22 cellular contexts compared by ENCODE assay signal in genomic region chr20:56952258-56952929, GRCh38.
DNase-seq lines count a peak whose midpoint lies in the region; ATAC-seq, FAIRE-seq and TF ChIP-seq lines count a peak whose summit lies in the region.
"Had no signal": no experiment of that assay in that cellular context is flagged by ENCODE, and none has a peak within 500 bp of the region (broad histone marks: within the 10 kb centered on the region; RNA-seq: fewer than 3 reads in every experiment).

No MANE protein-coding gene starts in this region.

- H2BK12ac ChIP-seq in H1 (ENCODE audit: low read depth, low read length): no peak overlapping the region

- TF ChIP-seq CTCF in H1 (IDR thresholded peaks at IDR 0.05; ENCODE audit: control extremely low read depth in 1 of 3, insufficient read depth in 1 of 3, low read depth in 1 of 3, low read length in 3 of 3) (no peak), neural cell (IDR thresholded peaks at IDR 0.05; ENCODE audit: poor library complexity, severe bottlenecking) (no peak), neural progenitor cell (IDR thresholded peaks at IDR 0.05) (no peak)

- no peaks in the 10 kb centered on the region for H3K9me3 ChIP-seq in GM23248 (ENCODE audit: low read depth)
- no peaks in the 10 kb centered on the region for H3K9me3 ChIP-seq in H1 (ENCODE audit: insufficient read depth in 2 of 2, low read depth in 1 of 2, low read length in 1 of 2)
- H3K9me3 ChIP-seq in neural cell (ENCODE audit: low read length): no peaks in the 10 kb centered on the region
- no peaks in the 10 kb centered on the region for H3K9me3 ChIP-seq in neural progenitor cell (ENCODE audit: low read depth)
- H3K9me3 ChIP-seq in Karpas-422 (ENCODE audit: low read length): no peaks in the 10 kb centered on the region
- H3K9me3 ChIP-seq: SJSA1 had no signal

- H3K4me3 ChIP-seq in GM23248: peak overlapping the region; percentile 52
- H3K4me3 ChIP-seq in H1 (ENCODE audit: extremely low read depth in 1 of 4, insufficient read depth in 2 of 4, low read depth in 3 of 4, low read length in 4 of 4): no peak overlapping the region
- peak overlapping the region; percentile 47 for H3K4me3 ChIP-seq in neural cell (ENCODE audit: low read length)
- H3K4me3 ChIP-seq in neural progenitor cell: no peak overlapping the region
- no peak overlapping the region for H3K4me3 ChIP-seq in Karpas-422 (ENCODE audit: low read length)
- H3K4me3 ChIP-seq: PC-9, SJSA1 had no signal

- in situ Hi-C loops in GM23248 (cut with MboI): no loop called here

- peaks cover 51% of the 10 kb centered on the region for H3K27me3 ChIP-seq in GM23248 (replicated peaks; ENCODE audit: insufficient read depth)
- peaks cover 0 to 3% (median 0%) of the 10 kb centered on the region in 4 experiments; a peak in 1 of 7 replicates for H3K27me3 ChIP-seq in H1 (replicated peaks in 1 of 4; ENCODE audit: control insufficient read depth in 3 of 4, extremely low read depth in 1 of 4, insufficient read depth in 3 of 4, low read length in 3 of 4)
- H3K27me3 ChIP-seq in neural cell (ENCODE audit: insufficient read depth, low read depth, low read length): peaks cover 21% of the 10 kb centered on the region
- peaks cover 10% of the 10 kb centered on the region for H3K27me3 ChIP-seq in neural progenitor cell
- H3K27me3 ChIP-seq in Karpas-422 (ENCODE audit: low read length): no peaks in the 10 kb centered on the region

- no peak for TF ChIP-seq RAD21 in H1 (IDR thresholded peaks at IDR 0.05 in 1 of 2, conservative IDR thresholded peaks at IDR 0.05 in 1 of 2; ENCODE audit: low read depth in 2 of 2, low read length in 2 of 2)
- TF ChIP-seq RAD21 in neural cell (conservative IDR thresholded peaks at IDR 0.05): peak; percentile 16

- H2AK5ac ChIP-seq in H1 (ENCODE audit: low read depth, low read length): no peak overlapping the region

- FAIRE-seq in H1 (lab: Jason Lieb, UNC): no peak
- FAIRE-seq: GM12892 had no signal

- peaks cover 2% of the 10 kb centered on the region for H3K36me3 Mint-ChIP-seq in neural progenitor cell
- H3K36me3 Mint-ChIP-seq: CD4-positive, CD25-positive, alpha-beta regulatory T cell had no signal

- H3K27ac ChIP-seq in GM23248: no peak overlapping the region
- no peak overlapping the region for H3K27ac ChIP-seq in H1 (ENCODE audit: low read depth, low read length)
- no peak overlapping the region for H3K27ac ChIP-seq in neural cell (ENCODE audit: low read length)
- H3K27ac ChIP-seq in neural progenitor cell: no peak overlapping the region
- H3K27ac ChIP-seq in Karpas-422 (ENCODE audit: low read length): no peak overlapping the region
- H3K27ac ChIP-seq: PC-9, SJSA1 had no signal

- H3K79me2 ChIP-seq in GM23248 (ENCODE audit: insufficient read depth): no peaks in the 10 kb centered on the region
- H3K79me2 ChIP-seq in H1 (ENCODE audit: control insufficient read depth in 1 of 2, insufficient read depth in 2 of 2, low read length in 2 of 2): no peaks in the 10 kb centered on the region
- no peaks in the 10 kb centered on the region for H3K79me2 ChIP-seq in neural cell (replicated peaks; ENCODE audit: insufficient read depth, low read length)
- no peaks in the 10 kb centered on the region for H3K79me2 ChIP-seq in neural progenitor cell (ENCODE audit: low read depth)
- no peaks in the 10 kb centered on the region for H3K79me2 ChIP-seq in Karpas-422 (ENCODE audit: low read length)

- H4K91ac ChIP-seq in H1 (replicated peaks; ENCODE audit: insufficient read length, low read length): no peak overlapping the region

- H3K23ac ChIP-seq in H1 (ENCODE audit: insufficient read length): no peak overlapping the region

- no peaks in the 10 kb centered on the region for H3K36me3 ChIP-seq in GM23248 (ENCODE audit: low read depth)
- no peaks in the 10 kb centered on the region for H3K36me3 ChIP-seq in H1 (ENCODE audit: control insufficient read depth in 2 of 4, insufficient read depth in 4 of 4, low read length in 3 of 4)
- H3K36me3 ChIP-seq in neural cell (ENCODE audit: insufficient read depth, low read length): no peaks in the 10 kb centered on the region
- H3K36me3 ChIP-seq in neural progenitor cell: no peaks in the 10 kb centered on the region
- H3K36me3 ChIP-seq in Karpas-422 (ENCODE audit: insufficient read depth, low read length): no peaks in the 10 kb centered on the region
- H3K36me3 ChIP-seq: SJSA1 had no signal

- H2AFZ ChIP-seq in GM23248 (peak overlapping the region; percentile 57; the same call in 1 of the 2 replicates), H1 (ENCODE audit: low read length) (no peak overlapping the region), neural cell (ENCODE audit: low read depth, low read length) (no peak overlapping the region), neural progenitor cell (replicated peaks) (no peak overlapping the region), Karpas-422 (ENCODE audit: low read length) (no peak overlapping the region)
- H2AFZ ChIP-seq: PC-9 had no signal

- POLR2A ChIA-PET in H1 (lab: Charles Lee; ENCODE audit: partially characterized antibody): interaction anchor here (1.2 kb wide), 1 partner anchor 11 kb away, joined by 3 read pairs; no protein-coding TSS in a partner anchor

- H3K4me3 Mint-ChIP-seq in neural progenitor cell: no peak overlapping the region
- H3K4me3 Mint-ChIP-seq: CD4-positive, CD25-positive, alpha-beta regulatory T cell; H9; HFFc6 had no signal

- H3F3A ChIP-seq in GM23248 (ENCODE audit: insufficient read depth): no peaks in the 10 kb centered on the region
- H3F3A ChIP-seq in neural cell (ENCODE audit: insufficient read depth, low read length, poor library complexity, severe bottlenecking): no peaks in the 10 kb centered on the region
- H3F3A ChIP-seq in neural progenitor cell (ENCODE audit: low read depth): peaks cover 5% of the 10 kb centered on the region

- no peak overlapping the region for H3K27ac Mint-ChIP-seq in neural progenitor cell
- H3K27ac Mint-ChIP-seq: CD4-positive, CD25-positive, alpha-beta regulatory T cell; HFFc6 had no signal

- no peak overlapping the region for H3K4ac ChIP-seq in H1 (replicated peaks; ENCODE audit: insufficient read length, low read depth, low read length)

- no peak overlapping the region for H4K5ac ChIP-seq in H1 (ENCODE audit: insufficient read length, low read depth, low read length)

- peaks cover 67% of the 10 kb centered on the region for H3K27me3 Mint-ChIP-seq in neural progenitor cell (ENCODE audit: insufficient read depth, low read depth)

- H2BK15ac ChIP-seq in H1 (ENCODE audit: low read length): no peak overlapping the region

- no peak overlapping the region for H3K56ac ChIP-seq in H1 (replicated peaks; ENCODE audit: insufficient read length, low read depth, low read length)

- peaks cover 4% of the 10 kb centered on the region for H3K9me3 Mint-ChIP-seq in neural progenitor cell
- H3K9me3 Mint-ChIP-seq: CD4-positive, CD25-positive, alpha-beta regulatory T cell; H9; HFFc6 had no signal

- H3K9me2 ChIP-seq in GM23248 (ENCODE audit: insufficient read depth) (no peaks in the 10 kb centered on the region), neural cell (ENCODE audit: insufficient read depth, low read length) (no peaks in the 10 kb centered on the region), Karpas-422 (replicated peaks; ENCODE audit: insufficient read depth, low read length) (no peaks in the 10 kb centered on the region)

- peak overlapping the region; percentile 74; the same call in 1 of the 2 replicates for H2BK20ac ChIP-seq in H1 (ENCODE audit: low read length)

- WGBS in GM23248 (ENCODE audit: low coverage in 1 of 2, low lambda C conversion rate in 2 of 2, missing lambda C conversion rate in 2 of 2), 2 experiments: 4 to 5% methylated on average over 16 of the region's 16 CpGs
- 83% methylated on average over 16 of the region's 16 CpGs; no CpG with 5 or more reads in 1 of the 2 experiments for WGBS in H1 (ENCODE audit: extremely low coverage in 1 of 2, insufficient coverage in 1 of 2, insufficient read length in 1 of 2, insufficient replicate concordance in 2 of 2, low coverage in 1 of 2, low lambda C conversion rate in 2 of 2, missing lambda C conversion rate in 1 of 2), 2 experiments

- no peak for TF ChIP-seq EP300 in H1 (IDR thresholded peaks at IDR 0.05; ENCODE audit: borderline replicate concordance in 1 of 2, low read depth in 2 of 2, low read length in 2 of 2)
- peak; percentile 75 for TF ChIP-seq EP300 in neural cell (conservative IDR thresholded peaks at IDR 0.05; ENCODE audit: poor library complexity, severe bottlenecking)

- no peaks in the 10 kb centered on the region for H3K23me2 ChIP-seq in H1 (ENCODE audit: low read depth, low read length)

- H2BK120ac ChIP-seq in H1 (replicated peaks; ENCODE audit: low read depth, low read length): no peak overlapping the region

- ATAC-seq in HG03196 (IDR thresholded peaks at IDR 0.05; ENCODE audit: unreplicated experiment): no peak
- ATAC-seq: Right ventricle myocardium inferior had no signal

- H3K4me1 ChIP-seq in GM23248 (ENCODE audit: insufficient read depth): no peaks in the 10 kb centered on the region; the same call in 1 of the 2 replicates
- H3K4me1 ChIP-seq in H1 (replicated peaks in 1 of 4; ENCODE audit: control insufficient read depth in 3 of 4, insufficient read depth in 4 of 4, low read length in 3 of 4): peaks cover 0 to 8% (median 2%) of the 10 kb centered on the region in 4 experiments; a peak in 4 of 7 replicates
- H3K4me1 ChIP-seq in neural progenitor cell: peaks cover 20% of the 10 kb centered on the region
- no peaks in the 10 kb centered on the region for H3K4me1 ChIP-seq in Karpas-422 (ENCODE audit: low read length)
- H3K4me1 ChIP-seq: SJSA1 had no signal

- no peak overlapping the region for H2BK5ac ChIP-seq in H1 (ENCODE audit: low read depth, low read length)

- no peak overlapping the region for H3K18ac ChIP-seq in H1 (ENCODE audit: extremely low read depth, low read length)

- H3K9ac ChIP-seq in GM23248 (no peak overlapping the region), H1 (replicated peaks in 1 of 4; ENCODE audit: extremely low read depth in 1 of 4, low read depth in 3 of 4, low read length in 3 of 4) (no peak overlapping the region), neural cell (ENCODE audit: low read length) (no peak overlapping the region), neural progenitor cell (no peak overlapping the region), Karpas-422 (ENCODE audit: low read length) (no peak overlapping the region)

- H3K79me1 ChIP-seq in H1 (ENCODE audit: low read depth, low read length): no peaks in the 10 kb centered on the region

- H3K14ac ChIP-seq in H1 (ENCODE audit: insufficient read length): no peak overlapping the region

- DNase-seq in GM23248 (peak; percentile 13), MV-4-11 (lab: John Stamatoyannopoulos, UW) (peak; percentile 14), H1 (ENCODE audit: low read depth in 1 of 2, low spot score in 2 of 2) (no peak), neural progenitor cell (ENCODE audit: low spot score) (no peak), Karpas-422 (no peak)
- DNase-seq: CD4-positive, CD25-positive, alpha-beta regulatory T cell; DMS153; DND-41; H9; HFFc6; NCI-H1105 treated with DMSO at 0.1 percent for 48 hours; NCI-H146; NCI-H1930; NCI-H2107; NCI-H446; NCI-H524 treated with DMSO at 0.1 percent for 48 hours; PC-9 had no signal

- CTCF ChIA-PET in H1 (lab: Charles Lee; ENCODE audit: partially characterized antibody): interaction anchor here (0.7 to 2.0 kb wide), 3 partner anchors 9 to 22 kb away, joined by 3 to 7 read pairs (median 3); no protein-coding TSS in a partner anchor

- H3K4me2 ChIP-seq in GM23248 (ENCODE audit: unreplicated experiment): peak overlapping the region; percentile 81
- H3K4me2 ChIP-seq in H1 (ENCODE audit: insufficient read depth in 1 of 2, low read depth in 2 of 2, low read length in 2 of 2): no peak overlapping the region
- H3K4me2 ChIP-seq in neural cell (ENCODE audit: low read length): no peak overlapping the region
- H3K4me2 ChIP-seq in neural progenitor cell: no peak overlapping the region
- no peak overlapping the region for H3K4me2 ChIP-seq in Karpas-422 (ENCODE audit: low read depth, low read length, poor library complexity, severe bottlenecking)
- H3K4me2 ChIP-seq: PC-9 had no signal

- H4K8ac ChIP-seq in H1 (ENCODE audit: extremely low read depth, insufficient read depth, low read length): no peak overlapping the region

- peaks cover 32% of the 10 kb centered on the region for H3K4me1 Mint-ChIP-seq in neural progenitor cell
- H3K4me1 Mint-ChIP-seq: CD4-positive, CD25-positive, alpha-beta regulatory T cell had no signal

- TF ChIP-seq POLR2A in H1 (IDR thresholded peaks at IDR 0.05; ENCODE audit: control extremely low read depth in 1 of 2, low read depth in 2 of 2, low read length in 2 of 2): no peak

- H4K20me1 ChIP-seq in GM23248 (ENCODE audit: insufficient read depth): no peaks in the 10 kb centered on the region
- H4K20me1 ChIP-seq in H1 (replicated peaks in 1 of 2; ENCODE audit: control insufficient read depth in 1 of 2, insufficient read depth in 2 of 2, low read length in 2 of 2): no peaks in the 10 kb centered on the region
- H4K20me1 ChIP-seq in neural cell (ENCODE audit: insufficient read depth): no peaks in the 10 kb centered on the region
- no peaks in the 10 kb centered on the region for H4K20me1 ChIP-seq in neural progenitor cell (ENCODE audit: low read depth)
- H4K20me1 ChIP-seq in Karpas-422 (ENCODE audit: insufficient read depth, low read depth, low read length): no peaks in the 10 kb centered on the region

Comparison
In these comparisons a context has a peak if more than half of its experiments do, and no peak if none do; other contexts are left out.
1. DNase-seq: peak in GM23248 (single experiment) and MV-4-11 (single experiment); none in H1 (0 of 2), neural progenitor cell (single experiment) and Karpas-422 (single experiment).
2. H3K4me3 ChIP-seq: peak in GM23248 (single experiment) and neural cell (single experiment); none in H1 (0 of 4), neural progenitor cell (single experiment) and Karpas-422 (single experiment).